ENCODE assay signal across 17 cellular contexts in genomic region chr12:74817499-74817898, GRCh38.
DNase-seq lines count a peak whose midpoint lies in the region; ATAC-seq lines count a peak whose summit lies in the region.
"Had no signal": no experiment of that assay in that cellular context is flagged by ENCODE, and none has a peak within 500 bp of the region (broad histone marks: within the 10 kb centered on the region; RNA-seq: fewer than 3 reads in every experiment).

No MANE protein-coding gene starts in this region.

- H3K27ac ChIP-seq in right cardiac atrium (ENCODE audit: low read length) (no peak overlapping the region), aorta (ENCODE audit: low read depth in 1 of 2, low read length in 2 of 2) (no peak overlapping the region)
- H3K27ac ChIP-seq: 22Rv1, A549, BLaER1 had no signal

- intact Hi-C loops in Right ventricle myocardium inferior (cut with DNase I) (no loop called here), right cardiac atrium (cut with DNase I) (no loop called here), sciatic nerve (cut with DNase I) (no loop called here), aorta (cut with DNase I) (no loop called here)

- H3K4me1 ChIP-seq in right cardiac atrium (ENCODE audit: control insufficient read depth, insufficient read depth, low read length) (no peaks in the 10 kb centered on the region), aorta (ENCODE audit: control insufficient read depth in 1 of 2, insufficient read depth in 2 of 2, low read length in 2 of 2) (no peaks in the 10 kb centered on the region)
- H3K4me1 ChIP-seq: A549, BLaER1 had no signal

- DNase-seq in Right ventricle myocardium inferior (ENCODE audit: missing footprints) (peak; percentile 37), right cardiac atrium (no peak), myocyte (ENCODE audit: low read depth) (peak; percentile 6), sciatic nerve (ENCODE audit: low spot score) (no peak), aorta (peak in 1 of 2 donors; percentile 46), Ammon's horn (ENCODE audit: low spot score) (no peak)
- no peak for DNase-seq in effector CD4-positive, alpha-beta T cell
- DNase-seq: AML-193; CD4-positive, alpha-beta memory T cell; DMS153; DMS79; GDM1; H9 had no signal

- H3K27me3 ChIP-seq in right cardiac atrium (ENCODE audit: control insufficient read depth, insufficient read depth) = no peaks in the 10 kb centered on the region
- H3K27me3 ChIP-seq in aorta (ENCODE audit: control insufficient read depth in 1 of 2, insufficient read depth in 2 of 2, low read length in 1 of 2) = no peaks in the 10 kb centered on the region
- H3K27me3 ChIP-seq: BLaER1 had no signal

- H3K4me3 ChIP-seq in right cardiac atrium (ENCODE audit: low read length) = no peak overlapping the region
- H3K4me3 ChIP-seq in aorta (ENCODE audit: low read length in 2 of 2) = no peak overlapping the region
- H3K4me3 ChIP-seq: A549, BLaER1 had no signal

- H3K9me3 ChIP-seq in right cardiac atrium (ENCODE audit: control insufficient read depth, low read length) (no peaks in the 10 kb centered on the region), aorta (ENCODE audit: control insufficient read depth, low read length) (no peaks in the 10 kb centered on the region)
- H3K9me3 ChIP-seq: A549 had no signal

- no peak for ATAC-seq in Right ventricle myocardium inferior
- no peak for ATAC-seq in right cardiac atrium
- peak; percentile 28 for ATAC-seq in sciatic nerve
- peak; percentile 28 for ATAC-seq in aorta (ENCODE audit: low FRiP score)
- ATAC-seq in GM21367 (IDR thresholded peaks at IDR 0.05; ENCODE audit: unreplicated experiment) = no peak

- no peaks in the 10 kb centered on the region for H3K36me3 ChIP-seq in aorta (ENCODE audit: control insufficient read depth in 1 of 2, insufficient read depth in 2 of 2, low read length in 1 of 2)
- H3K36me3 ChIP-seq: BLaER1 had no signal

- 93% methylated on average over 3 of the region's 3 CpGs for WGBS in right cardiac atrium
- 89 to 95% methylated on average over 3 of the region's 3 CpGs for WGBS in aorta, 2 donors

Comparison
In these comparisons a context has a peak if more than half of its experiments do, and no peak if none do; other contexts are left out.
1. DNase-seq: peak in Right ventricle myocardium inferior (single experiment) and myocyte (single experiment); none in right cardiac atrium (0 of 3), sciatic nerve (single experiment), Ammon's horn (single experiment) and effector CD4-positive, alpha-beta T cell (single experiment).
2. ATAC-seq: peak in sciatic nerve (single experiment) and aorta (single experiment); none in Right ventricle myocardium inferior (single experiment), right cardiac atrium (0 of 2) and GM21367 (single experiment).